8 cellular contexts compared by ENCODE assay signal in genomic region chr16:66406534-66407368, GRCh38. TPM values are rescaled to one million over a fixed set of nuclear protein-coding genes. Genes with fewer than 3 reads are reported as not detected.
DNase-seq lines count a peak whose midpoint lies in the region; ATAC-seq and TF ChIP-seq lines count a peak whose summit lies in the region.

No MANE protein-coding gene starts in this region.

- TF ChIP-seq CTCF in Calu3 (IDR thresholded peaks at IDR 0.05; ENCODE audit: unreplicated experiment), result peak; percentile 93
- peak; percentile 84 for TF ChIP-seq CTCF in SK-N-SH (IDR thresholded peaks at IDR 0.05)
- TF ChIP-seq CTCF in osteoblast (IDR thresholded peaks at IDR 0.05; ENCODE audit: extremely low read depth, low read depth, low read length), result peak; percentile 83
- TF ChIP-seq CTCF in testis (IDR thresholded peaks at IDR 0.05), result peak; percentile 82 to 92 (median 82)

- no peak for TF ChIP-seq POLR2A in testis (IDR thresholded peaks at IDR 0.05)

- peak overlapping the region; percentile 64 for H3K27ac Mint-ChIP-seq in Calu3 (ENCODE audit: unreplicated experiment)
- H3K27ac Mint-ChIP-seq in activated naive CD4-positive, alpha-beta T cell treated with anti-CD3 and anti-CD28 coated beads, Interleukin-2, amount 50 U/mL, for 72 hours, result peak overlapping the region in 1 of 2 donors; percentile 82

- H4K20me1 ChIP-seq in SK-N-SH (ENCODE audit: insufficient read depth), result no peaks in the 10 kb centered on the region
- H4K20me1 ChIP-seq in osteoblast (ENCODE audit: insufficient read depth, low read length), result no peaks in the 10 kb centered on the region

- H3K4me2 ChIP-seq in SK-N-SH (peak overlapping the region; percentile 95), osteoblast (ENCODE audit: insufficient read depth, low read length) (peak overlapping the region; percentile 95)

- peak; percentile 87 for ATAC-seq in GM21717 (IDR thresholded peaks at IDR 0.05; ENCODE audit: unreplicated experiment)
- peak; percentile 83 to 88 for ATAC-seq in activated naive CD4-positive, alpha-beta T cell treated with anti-CD3 and anti-CD28 coated beads, Interleukin-2, amount 50 U/mL, for 72 hours
- peak; percentile 82 for ATAC-seq in Right ventricle myocardium inferior

- peak overlapping the region; percentile 57; the same call in 1 of the 2 replicates for H3K9ac ChIP-seq in SK-N-SH

- intact Hi-C loops in Calu3 (cut with micrococcal nuclease; ENCODE audit: unreplicated experiment), result loop anchor here (1.0 to 5.0 kb wide), 4 partner anchors 77 to 461 kb away; partner anchors contain the start of genes CKLF and TK2
- intact Hi-C loops in Right ventricle myocardium inferior (cut with DNase I), result loop anchor here (5.0 kb wide), 2 partner anchors 201 to 461 kb away; no protein-coding TSS in a partner anchor
- intact Hi-C loops in testis (cut with DNase I; ENCODE audit: low total_unique reads), result loop anchor here (10.0 kb wide), 1 partner anchor 68 kb away; no protein-coding TSS in a partner anchor

- H3K79me2 ChIP-seq in SK-N-SH (ENCODE audit: insufficient read depth) (no peaks in the 10 kb centered on the region), osteoblast (ENCODE audit: insufficient read depth, low read length) (no peaks in the 10 kb centered on the region)

- H3K9me3 ChIP-seq in SK-N-SH (no peaks in the 10 kb centered on the region), osteoblast (ENCODE audit: low read depth, low read length) (no peaks in the 10 kb centered on the region), testis (no peaks in the 10 kb centered on the region)

- POLR2A ChIA-PET in SK-N-SH (lab: Yijun Ruan, JAX), result interaction anchor here (0.6 to 1.4 kb wide), 4 partner anchors 74 to 197 kb away, joined by 3 to 4 read pairs (median 3); partner anchors contain the start of gene CMTM3

- H3K36me3 Mint-ChIP-seq in Calu3 (ENCODE audit: insufficient read depth, unreplicated experiment), result peaks cover 25% of the 10 kb centered on the region
- H3K36me3 Mint-ChIP-seq in activated naive CD4-positive, alpha-beta T cell treated with anti-CD3 and anti-CD28 coated beads, Interleukin-2, amount 50 U/mL, for 72 hours, result peaks cover 6 to 13% of the 10 kb centered on the region in 2 donors

- peak; percentile 93 for DNase-seq in Calu3
- peak; percentile 62 to 78 for DNase-seq in Kasumi-1 (lab: John Stamatoyannopoulos, UW)
- peak; percentile 90 for DNase-seq in SK-N-SH
- peak; percentile 81 to 94 for DNase-seq in activated naive CD4-positive, alpha-beta T cell treated with anti-CD3 and anti-CD28 coated beads, Interleukin-2, amount 50 U/mL, for 72 hours (ENCODE audit: low spot score in 2 of 2)
- peak; percentile 93 for DNase-seq in Right ventricle myocardium inferior (ENCODE audit: missing footprints)
- DNase-seq in osteoblast (ENCODE audit: insufficient read length, low spot score, missing footprints), result peak; percentile 99
- DNase-seq in testis, result peak; percentile 95

- no peaks in the 10 kb centered on the region for H3K9me2 ChIP-seq in SK-N-SH

- peaks cover 16% of the 10 kb centered on the region for H3F3A ChIP-seq in SK-N-SH (replicated peaks; ENCODE audit: insufficient read depth)

- peaks cover 6 to 15% of the 10 kb centered on the region in 2 experiments; a peak in 3 of 4 replicates for H3K4me1 ChIP-seq in SK-N-SH (ENCODE audit: control insufficient read depth in 1 of 2, insufficient read depth in 2 of 2, low read depth in 1 of 2, low read length in 1 of 2)
- H3K4me1 ChIP-seq in osteoblast (ENCODE audit: insufficient read depth, low read length), result peaks cover 25% of the 10 kb centered on the region
- peaks cover 5% of the 10 kb centered on the region for H3K4me1 ChIP-seq in testis

- H3K4me1 Mint-ChIP-seq in Calu3 (ENCODE audit: low read depth, unreplicated experiment), result peaks cover 35% of the 10 kb centered on the region

- 9% methylated on average over 8 of the region's 36 CpGs for WGBS in SK-N-SH (ENCODE audit: low lambda C conversion rate)
- 1 to 2% methylated on average over 15 to 32 of the region's 36 CpGs for WGBS in testis, 2 donors

- H3K27me3 Mint-ChIP-seq in Calu3 (ENCODE audit: unreplicated experiment), result peaks cover 30% of the 10 kb centered on the region

- H3K36me3 ChIP-seq in SK-N-SH (replicated peaks in 1 of 2; ENCODE audit: control insufficient read depth in 1 of 2, insufficient read depth in 2 of 2, low read length in 1 of 2), result peaks cover 0 to 4% of the 10 kb centered on the region in 2 experiments
- H3K36me3 ChIP-seq in osteoblast (ENCODE audit: insufficient read depth, low read length), result no peaks in the 10 kb centered on the region
- no peaks in the 10 kb centered on the region for H3K36me3 ChIP-seq in testis (ENCODE audit: low read depth, missing control alignments)

- CTCF ChIA-PET in Calu3 (lab: Charles Lee), result interaction anchor here (0.6 to 1.8 kb wide), 22 partner anchors 21 to 466 kb away, joined by 3 to 14 read pairs (median 5); partner anchors contain the start of gene CKLF
- CTCF ChIA-PET in SK-N-SH (lab: Yijun Ruan, JAX), result interaction anchor here (0.6 to 15.6 kb wide), 55 partner anchors 8 to 954 kb away, joined by 3 to 299 read pairs (median 5); partner anchors contain the start of genes BEAN1, CKLF, CMTM2 and CMTM3

- peak; percentile 93 for TF ChIP-seq RAD21 in SK-N-SH (IDR thresholded peaks at IDR 0.05; ENCODE audit: low read length)

- no peak for TF ChIP-seq EP300 in SK-N-SH (IDR thresholded peaks at IDR 0.05; ENCODE audit: borderline replicate concordance in 1 of 2, low read depth in 1 of 2, low read length in 1 of 2)

- H3K9me3 Mint-ChIP-seq in Calu3 (ENCODE audit: low read depth, unreplicated experiment), result peaks cover 9% of the 10 kb centered on the region
- H3K9me3 Mint-ChIP-seq in activated naive CD4-positive, alpha-beta T cell treated with anti-CD3 and anti-CD28 coated beads, Interleukin-2, amount 50 U/mL, for 72 hours, result peaks cover 0 to 3% of the 10 kb centered on the region in 2 donors

- H3K27me3 ChIP-seq in SK-N-SH (ENCODE audit: insufficient read depth) (no peaks in the 10 kb centered on the region), osteoblast (ENCODE audit: insufficient read depth, low read length) (peaks cover 19% of the 10 kb centered on the region), testis (no peaks in the 10 kb centered on the region)

- H3K27ac ChIP-seq in SK-N-SH (ENCODE audit: low read depth in 2 of 2, low read length in 1 of 2) (peak overlapping the region; percentile 56 to 60), osteoblast (ENCODE audit: low read depth, low read length) (no peak overlapping the region), testis (no peak overlapping the region)

- no TSS peak for BruUV-seq in Calu3 (replicated peaks; lab: Mats Ljungman, UMichigan)

- peak overlapping the region; percentile 78 for H3K4me3 Mint-ChIP-seq in Calu3 (ENCODE audit: low read depth, unreplicated experiment)

- H3K4me3 ChIP-seq in SK-N-SH (ENCODE audit: low read depth in 2 of 2, low read length in 1 of 2), result peak overlapping the region; percentile 77 to 82
- peak overlapping the region; percentile 79 for H3K4me3 ChIP-seq in osteoblast (ENCODE audit: insufficient read depth, low read length)
- peak overlapping the region; percentile 35 to 56 for H3K4me3 ChIP-seq in testis

- H2AFZ ChIP-seq in SK-N-SH (ENCODE audit: low read depth), result peak overlapping the region; percentile 78
- H2AFZ ChIP-seq in osteoblast (ENCODE audit: low read length), result peak overlapping the region; percentile 99

TF ChIP-seq in SK-N-SH, 30 proteins besides CTCF, POLR2A, EP300 and RAD21 (continues in another document):
- TF ChIP-seq TAF1 (IDR thresholded peaks at IDR 0.05; ENCODE audit: borderline replicate concordance, low read depth, low read length) (no peak), CHD2 (IDR thresholded peaks at IDR 0.05; ENCODE audit: low read length, partially characterized antibody) (no peak), MXI1 (IDR thresholded peaks at IDR 0.05; ENCODE audit: low read depth, low read length) (peak; percentile 75; the same call in 1 of the 2 replicates), ZBTB33 (IDR thresholded peaks at IDR 0.05; ENCODE audit: borderline replicate concordance, low read depth) (no peak), EZH2phosphoT487 (IDR thresholded peaks at IDR 0.05; ENCODE audit: borderline replicate concordance, low read depth) (no peak), RFX5 (IDR thresholded peaks at IDR 0.05; ENCODE audit: low read length) (no peak), GATA2 (CRISPR knock-in tag; IDR thresholded peaks at IDR 0.05) (no peak), MEF2A (IDR thresholded peaks at IDR 0.05; ENCODE audit: borderline replicate concordance, low read depth) (no peak), NRF1 (IDR thresholded peaks at IDR 0.05; ENCODE audit: low read depth, low read length) (no peak)

RNA-seq across cellular contexts. Expression of gene BEAN1, which starts 20.3 kb away (rescaled TPM):
- total RNA-seq in Calu3 (2022), result 1.7 and 3.1 TPM in 2 replicates
- polyA plus RNA-seq in SK-N-SH (2012; rRNA removed), result 0.07 TPM in 1 of 2 replicates, not detected in the other
- polyA plus RNA-seq in SK-N-SH (2012; cell fraction: cytosol; rRNA removed), result 0.08 and 0.15 TPM in 2 replicates
- polyA plus RNA-seq in SK-N-SH (2012; cell fraction: nucleus; rRNA removed), result 0.05 and 0.11 TPM in 2 replicates
- not detected for total RNA-seq in activated naive CD4-positive, alpha-beta T cell treated with anti-CD3 and anti-CD28 coated beads, Interleukin-2, amount 50 U/mL, for 72 hours
- 2.4 TPM for total RNA-seq in Right ventricle myocardium inferior
- total RNA-seq in osteoblast, result 0.29 and 0.36 TPM in 2 replicates
- total RNA-seq in testis, result 1 to 10 TPM; 4.2 to 6.1 TPM
- polyA plus RNA-seq in testis (ENCODE audit: insufficient read depth, low read depth, low replicate concordance), result 18.0 TPM

RNA-seq across cellular contexts. Expression of gene CDH5, which starts 40.3 kb away (rescaled TPM):
- not detected in 2 replicates for total RNA-seq in Calu3 (2022)
- polyA plus RNA-seq in SK-N-SH (2012; rRNA removed), result not detected in 2 replicates
- 0.01 TPM in 1 of 2 replicates, not detected in the other for polyA plus RNA-seq in SK-N-SH (2012; cell fraction: cytosol; rRNA removed)
- polyA plus RNA-seq in SK-N-SH (2012; cell fraction: nucleus; rRNA removed), result not detected in 2 replicates
- not detected for total RNA-seq in activated naive CD4-positive, alpha-beta T cell treated with anti-CD3 and anti-CD28 coated beads, Interleukin-2, amount 50 U/mL, for 72 hours
- total RNA-seq in Right ventricle myocardium inferior, result 58.4 TPM
- total RNA-seq in osteoblast, result 0.72 and 1.8 TPM in 2 replicates
- 10 to 100 TPM; 22.1 to 40.6 TPM for total RNA-seq in testis
- 23.8 TPM for polyA plus RNA-seq in testis (ENCODE audit: insufficient read depth, low read depth, low replicate concordance)

Comparison
In these comparisons a context has a peak if more than half of its experiments do, and no peak if none do; other contexts are left out.
1. H3K27ac ChIP-seq: peak in SK-N-SH (2 of 2); none in osteoblast (single experiment) and testis (0 of 2).
2. Peak in every context shown above with its lines, with median percentiles within 50 percentile points of each other: DNase-seq, CTCF ChIP-seq, ATAC-seq and H3K4me3 ChIP-seq.